Comparison of ENCODE assay signal across 13 cellular contexts in the genomic region with DNA sequence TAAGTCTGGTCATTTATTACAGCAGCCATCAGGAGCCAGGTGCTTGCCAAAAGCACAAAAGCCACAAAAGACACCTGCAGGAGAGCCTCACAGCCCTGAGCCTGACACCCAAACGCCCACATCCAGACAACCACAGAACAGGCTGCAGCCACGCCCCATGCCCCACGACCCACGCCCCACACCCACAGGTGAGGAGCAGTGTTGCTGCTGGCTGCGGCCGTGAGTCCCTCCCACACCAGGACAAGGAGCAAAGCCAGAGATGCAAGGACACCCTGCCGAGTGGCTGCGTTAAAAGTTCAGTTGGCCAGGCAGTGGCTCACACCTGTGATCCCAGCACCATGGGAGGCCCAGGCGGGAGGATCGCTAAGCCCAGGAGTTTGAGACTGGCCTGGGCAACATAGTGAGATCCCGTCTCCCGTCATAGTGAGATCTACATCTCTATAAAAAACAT. TPM values are rescaled to one million over a fixed set of nuclear protein-coding genes. Genes with fewer than 3 reads are reported as not detected.
A peak's percentile ranks its signal among the peaks of the same experiment; 100 is the strongest.
DNase-seq lines count a peak whose midpoint lies in the region; TF ChIP-seq lines count a peak whose summit lies in the region.
"Had no signal": no experiment of that assay in that cellular context is flagged by ENCODE, and none has a peak within 500 bp of the region (broad histone marks: within the 10 kb centered on the region; RNA-seq: fewer than 3 reads in every experiment).

No MANE protein-coding gene starts in this region.

- no peak for TF ChIP-seq POLR2A in erythroblast (IDR thresholded peaks at IDR 0.05; ENCODE audit: low read length)

- DNase-seq in NCI-H146 (lab: John Stamatoyannopoulos, UW) (peak; percentile 63), NCI-H146 treated with DMSO at 0.1 percent for 48 hours (lab: John Stamatoyannopoulos, UW; ENCODE audit: unreplicated experiment) (no peak), erythroblast (lab: John Stamatoyannopoulos, UW) (no peak), HT-29 (ENCODE audit: low spot score) (no peak)
- peak; percentile 8 to 56 for DNase-seq in stimulated activated CD4-positive, alpha-beta T cell treated with anti-CD3 and anti-CD28 coated beads, Interleukin-4, amount 100 ng/mL, for 4 hours
- no peak for DNase-seq in stimulated activated CD4-positive, alpha-beta T cell treated with anti-CD3 and anti-CD28 coated beads, Interleukin-12 subunit alpha, Interleukin-12 subunit beta, amount 100 ng/mL, for 4 hours
- peak; percentile 35 to 41 for DNase-seq in activated CD4-positive, alpha-beta T cell treated with anti-CD3 and anti-CD28 coated beads, Interleukin-2, amount 50 U/mL, for 4 hours
- peak; percentile 19 for DNase-seq in stimulated activated naive CD4-positive, alpha-beta T cell treated with Interleukin-2 at 50 U/mL for 16 hours (lab: John Stamatoyannopoulos, UW)
- DNase-seq: activated CD4-positive, CD25-positive, alpha-beta regulatory T cell treated with anti-CD3 and anti-CD28 coated beads, Interleukin-2, amount 50 U/mL, for 72 hours; aorta; Caco-2; dermis blood vessel endothelial cell; glutamatergic neuron had no signal

RNA-seq across cellular contexts. Expression of a gene that starts 43.0 kb away (rescaled TPM):
- 200 and 229 TPM in 2 replicates for total RNA-seq in HT-29 (2014; rRNA removed; shearing (Covaris generic))

RNA-seq across cellular contexts. Expression of a gene that starts 46.1 kb away (rescaled TPM):
- total RNA-seq in HT-29 (2014; rRNA removed; shearing (Covaris generic)): 267 and 295 TPM in 2 replicates

RNA-seq across cellular contexts. Expression of a gene that starts 48.5 kb away (rescaled TPM):
- total RNA-seq in HT-29 (2014; rRNA removed; shearing (Covaris generic)): 3.3 and 5.3 TPM in 2 replicates

Comparison
In these comparisons a context has a peak if more than half of its experiments do, and no peak if none do; other contexts are left out.
1. DNase-seq: peak in NCI-H146 (single experiment), stimulated activated CD4-positive, alpha-beta T cell treated with anti-CD3 and anti-CD28 coated beads, Interleukin-4, amount 100 ng/mL, for 4 hours (2 of 2), activated CD4-positive, alpha-beta T cell treated with anti-CD3 and anti-CD28 coated beads, Interleukin-2, amount 50 U/mL, for 4 hours (2 of 2) and stimulated activated naive CD4-positive, alpha-beta T cell treated with Interleukin-2 at 50 U/mL for 16 hours (single experiment); none in NCI-H146 treated with DMSO at 0.1 percent for 48 hours (single experiment), stimulated activated CD4-positive, alpha-beta T cell treated with anti-CD3 and anti-CD28 coated beads, Interleukin-12 subunit alpha, Interleukin-12 subunit beta, amount 100 ng/mL, for 4 hours (single experiment), erythroblast (0 of 2) and HT-29 (single experiment).